Comparison of ENCODE assay signal across 8 cellular contexts in the genomic region with DNA sequence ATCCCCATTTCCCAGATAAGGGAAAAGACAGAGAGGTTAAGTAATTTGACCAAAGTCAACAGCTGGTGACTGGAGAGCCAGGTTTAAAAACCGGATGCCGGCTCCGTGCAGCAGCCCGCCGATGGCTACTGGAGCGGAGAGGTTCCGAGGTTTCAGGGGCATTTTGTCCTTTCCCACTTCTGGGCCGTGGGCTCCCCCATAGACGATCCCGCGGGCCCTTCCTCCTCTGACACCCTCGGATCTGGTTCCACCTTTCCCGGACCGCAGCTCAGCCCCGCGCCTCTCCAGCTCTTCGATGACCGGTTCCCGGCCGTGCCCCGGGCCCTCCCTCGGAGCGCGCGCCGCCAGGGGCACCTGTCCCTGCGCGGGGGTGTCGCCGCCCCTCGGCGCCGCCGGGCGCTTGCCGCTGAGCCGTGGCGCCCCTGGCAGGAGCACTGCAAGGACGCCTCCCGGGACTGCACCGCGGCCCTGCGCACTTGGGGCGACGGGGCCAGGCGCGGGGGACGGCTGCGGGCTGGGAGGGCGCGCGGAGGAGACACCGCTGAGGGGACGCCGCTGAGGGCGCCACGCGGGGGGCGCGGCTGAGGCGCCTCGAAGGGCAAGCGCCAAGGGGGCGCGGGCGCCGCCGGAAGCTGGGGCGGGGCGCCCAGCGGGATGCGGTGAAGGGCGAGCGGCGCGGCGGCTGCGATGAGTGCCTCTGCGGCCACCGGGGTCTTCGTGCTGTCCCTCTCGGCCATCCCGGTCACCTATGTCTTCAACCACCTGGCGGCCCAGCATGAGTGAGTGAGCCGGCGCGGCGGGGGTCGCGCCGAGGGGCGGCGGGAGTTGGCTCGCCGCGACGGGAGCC. TPM values are rescaled to one million over a fixed set of nuclear protein-coding genes. Genes with fewer than 3 reads are reported as not detected.
A peak's percentile ranks its signal among the peaks of the same experiment; 100 is the strongest.
DNase-seq lines count a peak whose midpoint lies in the region; ATAC-seq and TF ChIP-seq lines count a peak whose summit lies in the region.

A gene (plus strand): TSS at position 652 of the 847 bp plus-strand sequence. CDS start 36 bp downstream, at position 688.

- DNase-seq in CD8-positive, alpha-beta memory T cell: peak in 1 of 5 donors; percentile 5
- DNase-seq in UCSD-AML1 (lab: John Stamatoyannopoulos, UW; ENCODE audit: unreplicated experiment) (peak; percentile 62), epithelial cell of esophagus (ENCODE audit: low read depth) (no peak), NCI-H524 treated with DMSO at 0.1 percent for 48 hours (lab: John Stamatoyannopoulos, UW) (no peak)

- CTCF ChIA-PET in CD8-positive, alpha-beta memory T cell (lab: Charles Lee): interaction anchor here (0.7 kb wide), 1 partner anchor 26 kb away, joined by 3 read pairs; no protein-coding TSS in a partner anchor

- H3K27me3 ChIP-seq in CD8-positive, alpha-beta memory T cell (ENCODE audit: insufficient read depth, low read length, poor library complexity, severe bottlenecking): peaks cover 5% of the 10 kb centered on the region
- peaks cover 4% of the 10 kb centered on the region for H3K27me3 ChIP-seq in muscle layer of duodenum (ENCODE audit: low read depth, low read length)

- peaks cover 0 to 6% (median 0%) of the 10 kb centered on the region in 3 donors for H3K36me3 Mint-ChIP-seq in CD8-positive, alpha-beta memory T cell

- H3K9me3 ChIP-seq in CD8-positive, alpha-beta memory T cell (ENCODE audit: low read length): no peaks in the 10 kb centered on the region
- no peaks in the 10 kb centered on the region for H3K9me3 ChIP-seq in muscle layer of duodenum (ENCODE audit: control insufficient read depth in 1 of 2, low read length in 2 of 2)

- POLR2A ChIA-PET in CD8-positive, alpha-beta memory T cell (lab: Charles Lee): no interaction called here

- H3K27ac ChIP-seq in CD8-positive, alpha-beta memory T cell (ENCODE audit: low read depth, low read length): no peak within 1 kb of the TSS
- no peak within 1 kb of the TSS for H3K27ac ChIP-seq in muscle layer of duodenum (ENCODE audit: low read length)

- no peak for TF ChIP-seq CTCF in epithelial cell of esophagus (IDR thresholded peaks at IDR 0.05; ENCODE audit: insufficient read depth, low read depth, low read length, missing control alignments)

- no peaks in the 10 kb centered on the region for H3K36me3 ChIP-seq in CD8-positive, alpha-beta memory T cell (ENCODE audit: insufficient read depth, low read length)
- no peaks in the 10 kb centered on the region for H3K36me3 ChIP-seq in muscle layer of duodenum (ENCODE audit: control insufficient read depth in 1 of 2, insufficient read depth in 2 of 2, low read length in 2 of 2)

- peaks cover 13 to 17% (median 14%) of the 10 kb centered on the region in 3 donors for H3K4me1 Mint-ChIP-seq in CD8-positive, alpha-beta memory T cell

- ATAC-seq in GM21619 (IDR thresholded peaks at IDR 0.05; ENCODE audit: unreplicated experiment): peak; percentile 39
- no peak for ATAC-seq in GM19351 (IDR thresholded peaks at IDR 0.05; ENCODE audit: unreplicated experiment)
- ATAC-seq in GM19023 (IDR thresholded peaks at IDR 0.05; ENCODE audit: unreplicated experiment): no peak

- H3K9me3 Mint-ChIP-seq in CD8-positive, alpha-beta memory T cell: peaks cover 0 to 3% (median 0%) of the 10 kb centered on the region in 5 donors

- H3K4me3 Mint-ChIP-seq in CD8-positive, alpha-beta memory T cell: peak within 1 kb of the TSS; percentile 43 to 76 (median 66)

- peaks cover 7% of the 10 kb centered on the region for H3K4me1 ChIP-seq in CD8-positive, alpha-beta memory T cell (ENCODE audit: insufficient read depth, low read length)
- H3K4me1 ChIP-seq in muscle layer of duodenum (ENCODE audit: control insufficient read depth in 1 of 2, insufficient read depth in 2 of 2, low read length in 2 of 2): peaks cover 0 to 12% of the 10 kb centered on the region in 2 donors

- H3K4me3 ChIP-seq in CD8-positive, alpha-beta memory T cell (ENCODE audit: low read length): peak within 1 kb of the TSS; percentile 37
- H3K4me3 ChIP-seq in epithelial cell of esophagus (ENCODE audit: low read length) (peak within 1 kb of the TSS; percentile 29), muscle layer of duodenum (ENCODE audit: low read depth in 1 of 2, low read length in 2 of 2) (peak within 1 kb of the TSS; percentile 45 to 84)

- H3K27ac Mint-ChIP-seq in CD8-positive, alpha-beta memory T cell: no peak within 1 kb of the TSS

- H3K27me3 Mint-ChIP-seq in CD8-positive, alpha-beta memory T cell: peaks cover 54 to 69% of the 10 kb centered on the region in 2 donors

RNA-seq across cellular contexts. Expression of the gene that starts here (rescaled TPM):
- under 1 TPM; 0.55 to 0.78 TPM for total RNA-seq in CD8-positive, alpha-beta memory T cell
- polyA plus RNA-seq in CD8-positive, alpha-beta memory T cell: 0.26 TPM
